6 cellular contexts compared by ENCODE assay signal in genomic region chr11:69729252-69729651, GRCh38. TPM values are rescaled to one million over a fixed set of nuclear protein-coding genes. Genes with fewer than 3 reads are reported as not detected.
"Had no signal": no experiment of that assay in that cellular context is flagged by ENCODE, and none has a peak within 500 bp of the region (broad histone marks: within the 10 kb centered on the region; RNA-seq: fewer than 3 reads in every experiment).

No MANE protein-coding gene starts in this region.

- H3K4me3 ChIP-seq: GM23338 had no signal

- DNase-seq: H9, HCEC 1CT had no signal

- H3K4me2 ChIP-seq: GM23338 had no signal

- H2AFZ ChIP-seq: GM23338 had no signal

- H3K27ac ChIP-seq: HL-60 had no signal

- ATAC-seq: GM23338, HepG2 had no signal

RNA-seq across cellular contexts. Expression of gene FGF19, which starts 25.4 kb away (rescaled TPM):
- total RNA-seq: HepG2, HT1080 had no signal

RNA-seq across cellular contexts. Expression of gene FGF4, which starts 45.9 kb away (rescaled TPM):
- total RNA-seq: HepG2, HT1080 had no signal
